26 cellular contexts compared by ENCODE assay signal in the genomic region with DNA sequence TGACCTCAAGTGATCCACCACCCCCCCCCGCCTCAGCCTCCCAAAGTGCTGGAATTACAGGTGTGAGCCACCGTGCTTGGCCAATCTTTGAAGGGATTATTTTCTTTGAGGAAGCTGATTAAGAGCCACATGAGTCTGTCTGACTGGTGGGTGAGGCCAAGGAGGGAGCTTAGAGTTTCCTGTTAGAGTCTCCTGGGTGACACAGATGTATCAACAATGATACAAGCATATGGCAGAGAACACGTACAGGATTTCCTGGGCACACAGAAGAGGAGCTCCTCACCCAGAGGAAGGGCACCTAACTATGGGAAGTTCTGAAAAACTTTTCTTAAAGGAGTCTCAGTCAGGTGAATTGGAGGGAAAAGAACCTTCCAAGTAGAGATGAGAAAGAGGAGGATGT.
DNase-seq lines count a peak whose midpoint lies in the region; ATAC-seq and TF ChIP-seq lines count a peak whose summit lies in the region.
"Had no signal": no experiment of that assay in that cellular context is flagged by ENCODE, and none has a peak within 500 bp of the region (broad histone marks: within the 10 kb centered on the region; RNA-seq: fewer than 3 reads in every experiment).

No MANE protein-coding gene starts in this region.

- no peak for TF ChIP-seq CTCF in activated CD8-positive, alpha-beta T cell treated with anti-CD3 and anti-CD28 coated beads for 36 hours (IDR thresholded peaks at IDR 0.05)

- CTCF ChIA-PET in activated CD8-positive, alpha-beta T cell treated with anti-CD3 and anti-CD28 coated beads for 36 hours (lab: Charles Lee) = interaction anchor here (0.9 to 5.7 kb wide), 6 partner anchors 16 to 128 kb away, joined by 3 to 44 read pairs (median 3); no protein-coding TSS in a partner anchor
- CTCF ChIA-PET in activated CD8-positive, alpha-beta T cell treated with anti-CD3 and anti-CD28 coated beads, Interleukin-2, amount 10 ng/mL, durations not matched to agents 7 days and 5 days (lab: Charles Lee) = interaction anchor here (1.8 to 10.2 kb wide), 2 partner anchors 123 to 127 kb away, joined by 7 to 158 read pairs; no protein-coding TSS in a partner anchor

- H3K9me3 Mint-ChIP-seq in activated CD8-positive, alpha-beta T cell treated with anti-CD3 and anti-CD28 coated beads for 36 hours = no peaks in the 10 kb centered on the region
- H3K9me3 Mint-ChIP-seq in activated CD8-positive, alpha-beta T cell treated with anti-CD3 and anti-CD28 coated beads, Interleukin-2, amount 10 ng/mL, durations not matched to agents 7 days and 5 days (ENCODE audit: insufficient read depth) = no peaks in the 10 kb centered on the region
- H3K9me3 Mint-ChIP-seq: activated naive CD4-positive, alpha-beta T cell treated with anti-CD3 and anti-CD28 coated beads, Interleukin-2, amount 50 U/mL, for 72 hours; activated T-helper 2 cell treated with anti-CD3 and anti-CD28 coated beads, Interferon-gamma antibody, Interleukin-2, Interleukin-4, amounts not matched to agents 10 μg/mL and 5 μg/mL and 100 μg/mL, durations not matched to agents 14 hours and 24 hours and 36 hours had no signal

- ATAC-seq in activated CD8-positive, alpha-beta T cell treated with anti-CD3 and anti-CD28 coated beads for 36 hours = peak; percentile 24
- no peak for ATAC-seq in activated CD8-positive, alpha-beta T cell treated with anti-CD3 and anti-CD28 coated beads, Interleukin-2, amount 10 ng/mL, durations not matched to agents 7 days and 5 days
- ATAC-seq: heart right ventricle, HepG2, left ventricle myocardium superior had no signal

- POLR2A ChIA-PET in activated CD8-positive, alpha-beta T cell treated with anti-CD3 and anti-CD28 coated beads for 36 hours (lab: Charles Lee) = interaction anchor here (0.8 kb wide), 1 partner anchor 124 kb away, joined by 3 read pairs; no protein-coding TSS in a partner anchor
- POLR2A ChIA-PET in activated CD8-positive, alpha-beta T cell treated with anti-CD3 and anti-CD28 coated beads, Interleukin-2, amount 10 ng/mL, durations not matched to agents 7 days and 5 days (lab: Charles Lee) = no interaction called here

- DNase-seq in activated CD8-positive, alpha-beta T cell treated with anti-CD3 and anti-CD28 coated beads for 36 hours = peak; percentile 7
- DNase-seq in activated CD8-positive, alpha-beta T cell treated with anti-CD3 and anti-CD28 coated beads, Interleukin-2, amount 10 ng/mL, durations not matched to agents 7 days and 5 days = no peak
- DNase-seq in NCI-H69 (lab: John Stamatoyannopoulos, UW) = peak; percentile 11
- DNase-seq in central memory CD4-positive, alpha-beta T cell = peak; percentile 5
- peak; percentile 7 for DNase-seq in renal cortical epithelial cell (ENCODE audit: low read depth)
- no peak for DNase-seq in stimulated activated CD8-positive, alpha-beta memory T cell treated with anti-CD3 and anti-CD28 coated beads, Interleukin-4, amount 100 ng/mL, for 48 hours
- DNase-seq in DMS153 treated with DMSO at 0.1 percent for 48 hours (lab: John Stamatoyannopoulos, UW; ENCODE audit: unreplicated experiment) = no peak
- DNase-seq in activated CD4-positive, alpha-beta T cell treated with anti-CD3 and anti-CD28 coated beads, Interleukin-2, amount 50 U/mL, for 4 hours = no peak
- DNase-seq: activated CD4-positive, CD25-positive, alpha-beta regulatory T cell treated with anti-CD3 and anti-CD28 coated beads, Interleukin-2, amount 50 U/mL, for 72 hours; AML-193; colonic mucosa; effector CD8-positive, alpha-beta T cell; erythroblast; heart right ventricle; Karpas-422; left ventricle myocardium superior; NCI-H1436; NCI-H2107; NCI-H446; NCI-H774; small intestine; stomach; T-helper 1 cell had no signal

- H3K4me3 Mint-ChIP-seq in activated CD8-positive, alpha-beta T cell treated with anti-CD3 and anti-CD28 coated beads for 36 hours = no peak overlapping the region
- H3K4me3 Mint-ChIP-seq in activated CD8-positive, alpha-beta T cell treated with anti-CD3 and anti-CD28 coated beads, Interleukin-2, amount 10 ng/mL, durations not matched to agents 7 days and 5 days = no peak overlapping the region

- peak overlapping the region; percentile 12 for H3K27ac Mint-ChIP-seq in activated CD8-positive, alpha-beta T cell treated with anti-CD3 and anti-CD28 coated beads for 36 hours
- no peak overlapping the region for H3K27ac Mint-ChIP-seq in activated CD8-positive, alpha-beta T cell treated with anti-CD3 and anti-CD28 coated beads, Interleukin-2, amount 10 ng/mL, durations not matched to agents 7 days and 5 days
- H3K27ac Mint-ChIP-seq: activated T-helper 2 cell treated with anti-CD3 and anti-CD28 coated beads, Interferon-gamma antibody, Interleukin-2, Interleukin-4, amounts not matched to agents 10 μg/mL and 5 μg/mL and 100 μg/mL, durations not matched to agents 14 hours and 24 hours and 36 hours had no signal

- H3K4me1 Mint-ChIP-seq in activated CD8-positive, alpha-beta T cell treated with anti-CD3 and anti-CD28 coated beads for 36 hours (ENCODE audit: low read depth) = peaks cover 7% of the 10 kb centered on the region
- H3K4me1 Mint-ChIP-seq in activated CD8-positive, alpha-beta T cell treated with anti-CD3 and anti-CD28 coated beads, Interleukin-2, amount 10 ng/mL, durations not matched to agents 7 days and 5 days (ENCODE audit: low read depth) = peaks cover 2% of the 10 kb centered on the region

- intact Hi-C loops in activated CD8-positive, alpha-beta T cell treated with anti-CD3 and anti-CD28 coated beads for 36 hours (cut with micrococcal nuclease) = no loop called here

- H3K36me3 Mint-ChIP-seq in activated CD8-positive, alpha-beta T cell treated with anti-CD3 and anti-CD28 coated beads for 36 hours (ENCODE audit: low read depth) = no peaks in the 10 kb centered on the region
- no peaks in the 10 kb centered on the region for H3K36me3 Mint-ChIP-seq in activated CD8-positive, alpha-beta T cell treated with anti-CD3 and anti-CD28 coated beads, Interleukin-2, amount 10 ng/mL, durations not matched to agents 7 days and 5 days (ENCODE audit: low read depth)
- H3K36me3 Mint-ChIP-seq: activated naive CD4-positive, alpha-beta T cell treated with anti-CD3 and anti-CD28 coated beads, Interleukin-2, amount 50 U/mL, for 72 hours had no signal

- H3K27me3 Mint-ChIP-seq in activated CD8-positive, alpha-beta T cell treated with anti-CD3 and anti-CD28 coated beads for 36 hours = peaks cover 9% of the 10 kb centered on the region
- peaks cover 8% of the 10 kb centered on the region for H3K27me3 Mint-ChIP-seq in activated CD8-positive, alpha-beta T cell treated with anti-CD3 and anti-CD28 coated beads, Interleukin-2, amount 10 ng/mL, durations not matched to agents 7 days and 5 days (ENCODE audit: low read depth)

Comparison
In these comparisons a context has a peak if more than half of its experiments do, and no peak if none do; other contexts are left out.
1. DNase-seq: peak in activated CD8-positive, alpha-beta T cell treated with anti-CD3 and anti-CD28 coated beads for 36 hours (single experiment), NCI-H69 (single experiment), central memory CD4-positive, alpha-beta T cell (single experiment) and renal cortical epithelial cell (single experiment); none in activated CD8-positive, alpha-beta T cell treated with anti-CD3 and anti-CD28 coated beads, Interleukin-2, amount 10 ng/mL, durations not matched to agents 7 days and 5 days (single experiment), stimulated activated CD8-positive, alpha-beta memory T cell treated with anti-CD3 and anti-CD28 coated beads, Interleukin-4, amount 100 ng/mL, for 48 hours (single experiment), DMS153 treated with DMSO at 0.1 percent for 48 hours (single experiment) and activated CD4-positive, alpha-beta T cell treated with anti-CD3 and anti-CD28 coated beads, Interleukin-2, amount 50 U/mL, for 4 hours (0 of 2).